1 cellular context compared by ENCODE assay signal in genomic region chr9:117405950-117406705, GRCh38.
TF ChIP-seq lines count a peak whose summit lies in the region.

No MANE protein-coding gene starts in this region.

TF ChIP-seq in HepG2, 621 proteins besides CTCF, POLR2A, EP300 and RAD21 (continued from another document):
- TF ChIP-seq, protein P1, sequence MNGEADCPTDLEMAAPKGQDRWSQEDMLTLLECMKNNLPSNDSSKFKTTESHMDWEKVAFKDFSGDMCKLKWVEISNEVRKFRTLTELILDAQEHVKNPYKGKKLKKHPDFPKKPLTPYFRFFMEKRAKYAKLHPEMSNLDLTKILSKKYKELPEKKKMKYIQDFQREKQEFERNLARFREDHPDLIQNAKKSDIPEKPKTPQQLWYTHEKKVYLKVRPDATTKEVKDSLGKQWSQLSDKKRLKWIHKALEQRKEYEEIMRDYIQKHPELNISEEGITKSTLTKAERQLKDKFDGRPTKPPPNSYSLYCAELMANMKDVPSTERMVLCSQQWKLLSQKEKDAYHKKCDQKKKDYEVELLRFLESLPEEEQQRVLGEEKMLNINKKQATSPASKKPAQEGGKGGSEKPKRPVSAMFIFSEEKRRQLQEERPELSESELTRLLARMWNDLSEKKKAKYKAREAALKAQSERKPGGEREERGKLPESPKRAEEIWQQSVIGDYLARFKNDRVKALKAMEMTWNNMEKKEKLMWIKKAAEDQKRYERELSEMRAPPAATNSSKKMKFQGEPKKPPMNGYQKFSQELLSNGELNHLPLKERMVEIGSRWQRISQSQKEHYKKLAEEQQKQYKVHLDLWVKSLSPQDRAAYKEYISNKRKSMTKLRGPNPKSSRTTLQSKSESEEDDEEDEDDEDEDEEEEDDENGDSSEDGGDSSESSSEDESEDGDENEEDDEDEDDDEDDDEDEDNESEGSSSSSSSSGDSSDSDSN (CRISPR knock-in tag; IDR thresholded peaks at IDR 0.05), result no peak
- TF ChIP-seq, protein P2, sequence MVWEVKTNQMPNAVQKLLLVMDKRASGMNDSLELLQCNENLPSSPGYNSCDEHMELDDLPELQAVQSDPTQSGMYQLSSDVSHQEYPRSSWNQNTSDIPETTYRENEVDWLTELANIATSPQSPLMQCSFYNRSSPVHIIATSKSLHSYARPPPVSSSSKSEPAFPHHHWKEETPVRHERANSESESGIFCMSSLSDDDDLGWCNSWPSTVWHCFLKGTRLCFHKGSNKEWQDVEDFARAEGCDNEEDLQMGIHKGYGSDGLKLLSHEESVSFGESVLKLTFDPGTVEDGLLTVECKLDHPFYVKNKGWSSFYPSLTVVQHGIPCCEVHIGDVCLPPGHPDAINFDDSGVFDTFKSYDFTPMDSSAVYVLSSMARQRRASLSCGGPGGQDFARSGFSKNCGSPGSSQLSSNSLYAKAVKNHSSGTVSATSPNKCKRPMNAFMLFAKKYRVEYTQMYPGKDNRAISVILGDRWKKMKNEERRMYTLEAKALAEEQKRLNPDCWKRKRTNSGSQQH (CRISPR knock-in tag; IDR thresholded peaks at IDR 0.05; ENCODE audit: low read depth), result no peak
TF ChIP-seq in HepG2: peak in this region for 0.
